ENCODE assay signal across 20 cellular contexts in genomic region chr22:24046024-24046423, GRCh38. TPM values are rescaled to one million over a fixed set of nuclear protein-coding genes. Genes with fewer than 3 reads are reported as not detected.
"Had no signal": no experiment of that assay in that cellular context is flagged by ENCODE, and none has a peak within 500 bp of the region (broad histone marks: within the 10 kb centered on the region; RNA-seq: fewer than 3 reads in every experiment).

No MANE protein-coding gene starts in this region.

- H3K4me1 Mint-ChIP-seq: activated naive CD8-positive, alpha-beta T cell treated with anti-CD3 and anti-CD28 coated beads, Interleukin-2, amount 50 U/mL, for 24 hours had no signal

- DNase-seq: activated CD4-positive, alpha-beta T cell treated with anti-CD3 and anti-CD28 coated beads, Interleukin-2, amount 50 U/mL, for 4 hours; activated CD4-positive, CD25-positive, alpha-beta regulatory T cell; activated naive CD4-positive, alpha-beta T cell; activated naive CD8-positive, alpha-beta T cell treated with anti-CD3 and anti-CD28 coated beads, Interleukin-2, amount 50 U/mL, for 24 hours; activated T-cell treated with anti-CD3 and anti-CD28 coated beads, Interleukin-2, amount 50 U/mL, for 48 hours; aorta; gastrocnemius medialis; heart left ventricle; left colon; trophoblast cell had no signal

- H3K27ac Mint-ChIP-seq: activated naive CD8-positive, alpha-beta T cell treated with anti-CD3 and anti-CD28 coated beads, Interleukin-2, amount 50 U/mL, for 24 hours; neural progenitor cell; stimulated activated naive CD8-positive, alpha-beta T cell treated with anti-CD3 and anti-CD28 coated beads, Interleukin-15, Interleukin-2, amounts not matched to agents 100 ng/mL and 50 ng/mL, for 24 hours had no signal

- H3K27me3 Mint-ChIP-seq: activated naive CD8-positive, alpha-beta T cell treated with anti-CD3 and anti-CD28 coated beads, Interleukin-2, amount 50 U/mL, for 24 hours; stimulated activated naive CD8-positive, alpha-beta T cell treated with anti-CD3 and anti-CD28 coated beads, Interleukin-15, Interleukin-2, amounts not matched to agents 100 ng/mL and 50 ng/mL, for 24 hours had no signal

- H3K4me3 Mint-ChIP-seq: activated naive CD8-positive, alpha-beta T cell treated with anti-CD3 and anti-CD28 coated beads, Interleukin-2, amount 50 U/mL, for 24 hours; neural progenitor cell; stimulated activated naive CD8-positive, alpha-beta T cell treated with anti-CD3 and anti-CD28 coated beads, Interleukin-15, Interleukin-2, amounts not matched to agents 100 ng/mL and 50 ng/mL, for 24 hours had no signal

- H3K9me3 Mint-ChIP-seq: activated naive CD8-positive, alpha-beta T cell treated with anti-CD3 and anti-CD28 coated beads, Interleukin-2, amount 50 U/mL, for 24 hours; neural progenitor cell; stimulated activated naive CD8-positive, alpha-beta T cell treated with anti-CD3 and anti-CD28 coated beads, Interleukin-15, Interleukin-2, amounts not matched to agents 100 ng/mL and 50 ng/mL, for 24 hours had no signal

- ATAC-seq: activated naive CD8-positive, alpha-beta T cell treated with anti-CD3 and anti-CD28 coated beads, Interleukin-2, amount 50 U/mL, for 24 hours; gastrocnemius medialis; heart left ventricle; left colon; sciatic nerve had no signal

RNA-seq across cellular contexts. Expression of gene GSTT4, which starts 40.8 kb away (rescaled TPM):
- total RNA-seq: aorta, chondrocyte, dermis microvascular lymphatic vessel endothelial cell, fibroblast of lung, gastrocnemius medialis, heart left ventricle, left colon, lung, osteocyte, pulmonary artery endothelial cell, sciatic nerve, suprapubic skin had no signal
